24 cellular contexts compared by ENCODE assay signal in the genomic region with DNA sequence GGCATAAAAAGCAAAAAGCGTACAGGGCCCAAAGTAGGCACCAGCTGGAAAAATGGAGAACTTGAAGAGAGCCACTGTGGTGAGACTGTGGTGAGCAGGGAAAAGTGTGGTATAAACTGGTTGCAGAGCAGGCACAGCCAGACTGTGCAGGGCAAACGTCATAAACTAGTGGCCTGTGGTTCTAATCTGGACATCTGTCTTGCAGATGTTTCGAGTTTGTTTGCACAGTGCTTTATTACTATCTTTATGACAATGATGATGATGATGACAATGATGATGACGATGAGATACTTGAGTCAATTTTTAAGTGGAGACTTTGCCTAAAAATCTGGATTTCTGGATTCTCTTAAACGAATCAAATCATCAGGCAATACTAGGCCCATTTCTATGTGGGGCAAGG.
"Had no signal": no experiment of that assay in that cellular context is flagged by ENCODE, and none has a peak within 500 bp of the region (broad histone marks: within the 10 kb centered on the region; RNA-seq: fewer than 3 reads in every experiment).

No MANE protein-coding gene starts in this region.

- H3K4me3 Mint-ChIP-seq: activated naive CD4-positive, alpha-beta T cell treated with anti-CD3 and anti-CD28 coated beads, Interleukin-2, amount 10 ng/mL, durations not matched to agents 7 days and 5 days; activated naive CD8-positive, alpha-beta T cell treated with anti-CD3 and anti-CD28 coated beads, Interleukin-2, amount 50 U/mL, for 24 hours; central memory CD8-positive, alpha-beta T cell; endodermal cell had no signal

- H3K27me3 Mint-ChIP-seq: activated naive CD4-positive, alpha-beta T cell treated with anti-CD3 and anti-CD28 coated beads, Interleukin-2, amount 10 ng/mL, durations not matched to agents 7 days and 5 days; activated naive CD8-positive, alpha-beta T cell treated with anti-CD3 and anti-CD28 coated beads, Interleukin-2, amount 50 U/mL, for 24 hours; central memory CD8-positive, alpha-beta T cell had no signal

- H3K27ac Mint-ChIP-seq: activated naive CD4-positive, alpha-beta T cell treated with anti-CD3 and anti-CD28 coated beads, Interleukin-2, amount 10 ng/mL, durations not matched to agents 7 days and 5 days; activated naive CD8-positive, alpha-beta T cell treated with anti-CD3 and anti-CD28 coated beads, Interleukin-2, amount 50 U/mL, for 24 hours; endodermal cell had no signal

- H3K9me3 ChIP-seq: colonic mucosa, gastrocnemius medialis, left lung, thyroid gland had no signal

- FAIRE-seq: kidney had no signal

- H3K4me1 Mint-ChIP-seq: activated naive CD4-positive, alpha-beta T cell treated with anti-CD3 and anti-CD28 coated beads, Interleukin-2, amount 10 ng/mL, durations not matched to agents 7 days and 5 days; activated naive CD8-positive, alpha-beta T cell treated with anti-CD3 and anti-CD28 coated beads, Interleukin-2, amount 50 U/mL, for 24 hours; central memory CD8-positive, alpha-beta T cell had no signal

- DNase-seq: activated CD4-positive, alpha-beta T cell treated with anti-CD3 and anti-CD28 coated beads, Interleukin-2, amount 50 U/mL, for 1 hour; activated CD4-positive, CD25-positive, alpha-beta regulatory T cell treated with anti-CD3 and anti-CD28 coated beads, Interleukin-2, amount 50 U/mL, for 72 hours; activated CD8-positive, alpha-beta memory T cell treated with anti-CD3 and anti-CD28 coated beads for 24 hours; activated CD8-positive, alpha-beta memory T cell treated with anti-CD3 and anti-CD28 coated beads, Interleukin-2, amount 50 U/mL, for 48 hours; activated effector memory CD4-positive, alpha-beta T cell treated with Interleukin-2 at 50 U/mL for 16 hours; activated naive CD4-positive, alpha-beta T cell treated with anti-CD3 and anti-CD28 coated beads, Interleukin-2, amount 10 ng/mL, durations not matched to agents 7 days and 5 days; activated naive CD8-positive, alpha-beta T cell treated with anti-CD3 and anti-CD28 coated beads, Interleukin-2, amount 50 U/mL, for 24 hours; activated T-cell treated with anti-CD3 and anti-CD28 coated beads, Interleukin-2, amount 50 U/mL, for 48 hours; anterior cingulate cortex; brain microvascular endothelial cell; colonic mucosa; endodermal cell; gastrocnemius medialis; head of caudate nucleus; kidney; left lung; midbrain; occipital lobe; retina; stimulated activated naive CD4-positive, alpha-beta T cell; T1000; thyroid gland had no signal

- ATAC-seq: activated naive CD8-positive, alpha-beta T cell treated with anti-CD3 and anti-CD28 coated beads, Interleukin-2, amount 50 U/mL, for 24 hours; gastrocnemius medialis; left lung had no signal

- H3K36me3 ChIP-seq: colonic mucosa, gastrocnemius medialis, left lung, thyroid gland had no signal

- H3K27me3 ChIP-seq: brain microvascular endothelial cell, colonic mucosa, gastrocnemius medialis, left lung, thyroid gland had no signal

- H3K9me3 Mint-ChIP-seq: activated naive CD4-positive, alpha-beta T cell treated with anti-CD3 and anti-CD28 coated beads, Interleukin-2, amount 10 ng/mL, durations not matched to agents 7 days and 5 days; activated naive CD8-positive, alpha-beta T cell treated with anti-CD3 and anti-CD28 coated beads, Interleukin-2, amount 50 U/mL, for 24 hours; endodermal cell had no signal

- H3K27ac ChIP-seq: brain microvascular endothelial cell, colonic mucosa, epithelial cell of prostate, gastrocnemius medialis, left lung, thyroid gland had no signal

- H3K4me1 ChIP-seq: colonic mucosa, left lung had no signal

- H3K4me3 ChIP-seq: colonic mucosa, gastrocnemius medialis, left lung, thyroid gland had no signal

- H3K36me3 Mint-ChIP-seq: activated naive CD4-positive, alpha-beta T cell treated with anti-CD3 and anti-CD28 coated beads, Interleukin-2, amount 10 ng/mL, durations not matched to agents 7 days and 5 days had no signal
